In genomic region chr12:12977231-12977630, GRCh38 we compare ENCODE assay signal across 29 cellular contexts. TPM values are rescaled to one million over a fixed set of nuclear protein-coding genes. Genes with fewer than 3 reads are reported as not detected.
DNase-seq lines count a peak whose midpoint lies in the region; ATAC-seq and TF ChIP-seq lines count a peak whose summit lies in the region.
"Had no signal": no experiment of that assay in that cellular context is flagged by ENCODE, and none has a peak within 500 bp of the region (broad histone marks: within the 10 kb centered on the region; RNA-seq: fewer than 3 reads in every experiment).

No MANE protein-coding gene starts in this region.

- H3K4me1 ChIP-seq in ACC112 (ENCODE audit: control insufficient read depth, insufficient read depth, low read length, unreplicated experiment) (peaks cover 51% of the 10 kb centered on the region), RWPE2 (ENCODE audit: insufficient read depth, poor library complexity, severe bottlenecking) (peaks cover 16% of the 10 kb centered on the region), stomach (peaks cover 0 to 14% (median 8%) of the 10 kb centered on the region in 4 donors)
- H3K4me1 ChIP-seq: body of pancreas, parathyroid adenoma, right lobe of liver had no signal

- TF ChIP-seq CTCF in RWPE2 (IDR thresholded peaks at IDR 0.05; ENCODE audit: poor library complexity, severe bottlenecking) (no peak), stomach (IDR thresholded peaks at IDR 0.05) (no peak)

- no peak for TF ChIP-seq POLR2A in stomach (IDR thresholded peaks at IDR 0.05)

- TF ChIP-seq EP300 in stomach (IDR thresholded peaks at IDR 0.05), result no peak

- H3K27me3 ChIP-seq in ACC112 (ENCODE audit: insufficient read depth, low read length) (no peaks in the 10 kb centered on the region), RWPE2 (ENCODE audit: insufficient read depth, poor library complexity, severe bottlenecking) (no peaks in the 10 kb centered on the region), stomach (no peaks in the 10 kb centered on the region)
- H3K27me3 ChIP-seq: body of pancreas, gastroesophageal sphincter, right lobe of liver had no signal

- WGBS in stomach, 5 donors, result 85 to 94% (median 92%) methylated on average over 4 of the region's 4 CpGs

- H3K36me3 ChIP-seq in ACC112 (ENCODE audit: insufficient read depth, low read length) (peaks cover 31% of the 10 kb centered on the region), RWPE2 (ENCODE audit: low read depth) (peaks cover 8% of the 10 kb centered on the region), stomach (peaks cover 36 to 88% (median 76%) of the 10 kb centered on the region in 4 donors)

- DNase-seq in RWPE2 (ENCODE audit: low spot score) (no peak), epithelial cell of prostate (ENCODE audit: low read depth, low spot score) (no peak), stomach (no peak), HCEC 1CT (no peak), C1 segment of cervical spinal cord (lab: John Stamatoyannopoulos, UW) (no peak), NCI-H2196 (lab: John Stamatoyannopoulos, UW; ENCODE audit: unreplicated experiment) (no peak)
- DNase-seq: activated CD4-positive, alpha-beta T cell treated with anti-CD3 and anti-CD28 coated beads for 36 hours; activated naive CD4-positive, alpha-beta T cell treated with anti-CD3 and anti-CD28 coated beads, Interleukin-2, amount 50 U/mL, for 16 hours; body of pancreas; effector CD8-positive, alpha-beta T cell; GF-D8; Karpas-422; left ventricle myocardium superior; midbrain; NCI-H1694 treated with DMSO at 0.1 percent for 48 hours; NCI-H2171 treated with DMSO at 0.1 percent for 48 hours; nephron progenitor cell; stimulated activated naive CD4-positive, alpha-beta T cell treated with Interleukin-2 at 50 U/mL for 16 hours had no signal

- ATAC-seq in RWPE2 (ENCODE audit: low read depth) (no peak), HG03565 (IDR thresholded peaks at IDR 0.05; ENCODE audit: unreplicated experiment) (no peak)
- ATAC-seq: activated CD4-positive, alpha-beta T cell treated with anti-CD3 and anti-CD28 coated beads for 36 hours; GM23338; right lobe of liver had no signal

- peak overlapping the region; percentile 94 for H3K27ac ChIP-seq in ACC112 (ENCODE audit: low read depth, low read length)
- peak overlapping the region; percentile 63 for H3K27ac ChIP-seq in RWPE2 (ENCODE audit: poor library complexity, severe bottlenecking)
- H3K27ac ChIP-seq in epithelial cell of prostate, result peak overlapping the region; percentile 81
- H3K27ac ChIP-seq in stomach, result peak overlapping the region in 3 of 5 donors; percentile 18 to 60 (median 59)
- H3K27ac ChIP-seq: body of pancreas, parathyroid adenoma, right lobe of liver, SK-N-MC had no signal

- H3K79me2 ChIP-seq in ACC112 (ENCODE audit: control insufficient read depth, insufficient read depth, low read length, unreplicated experiment), result peaks cover 14% of the 10 kb centered on the region

- no peaks in the 10 kb centered on the region for H3K9me3 ChIP-seq in RWPE2 (ENCODE audit: severe bottlenecking)
- peaks cover 0 to 16% (median 11%) of the 10 kb centered on the region in 4 donors for H3K9me3 ChIP-seq in stomach
- H3K9me3 ChIP-seq: body of pancreas, right lobe of liver had no signal

- H2AFZ ChIP-seq in ACC112 (ENCODE audit: low read length, unreplicated experiment), result no peak overlapping the region
- H2AFZ ChIP-seq: GM23338, parathyroid adenoma had no signal

- H3K4me3 ChIP-seq in ACC112 (ENCODE audit: low read depth, low read length) (no peak overlapping the region), RWPE2 (ENCODE audit: severe bottlenecking) (no peak overlapping the region), stomach (no peak overlapping the region)
- H3K4me3 ChIP-seq: body of pancreas, gastroesophageal sphincter, GM23338, right lobe of liver, SK-N-MC had no signal

- intact Hi-C loops in stomach (cut with DNase I; ENCODE audit: low total_unique reads), result loop anchor here (10.0 kb wide), 1 partner anchor 62 kb away; no protein-coding TSS in a partner anchor

RNA-seq across cellular contexts. Expression of gene HEBP1, which starts 22.8 kb away (rescaled TPM):
- 10 to 100 TPM in 2 of 5 donors, 1 to 10 TPM in 2, under 1 TPM in 1; 0.45 to 43.2 (median 8.2) TPM for total RNA-seq in stomach
- polyA plus RNA-seq in stomach, result 10 to 100 TPM; 41.7 to 57.3 (median 51.8) TPM

RNA-seq across cellular contexts. Expression of gene GPRC5D, which starts 25.3 kb away (rescaled TPM):
- total RNA-seq in stomach, result not detected
- under 1 TPM in 1 of 3 donors, not detected in 2; 0.18 TPM for polyA plus RNA-seq in stomach
- total RNA-seq: A673; activated CD4-positive, alpha-beta T cell treated with anti-CD3 and anti-CD28 coated beads for 36 hours; body of pancreas; chondrocyte; gastroesophageal sphincter; GM23338; left ventricle myocardium superior; right lobe of liver; RPMI7951 had no signal
- polyA plus RNA-seq: BJ, GM23338 had no signal
